26 cellular contexts compared by ENCODE assay signal in the genomic region with DNA sequence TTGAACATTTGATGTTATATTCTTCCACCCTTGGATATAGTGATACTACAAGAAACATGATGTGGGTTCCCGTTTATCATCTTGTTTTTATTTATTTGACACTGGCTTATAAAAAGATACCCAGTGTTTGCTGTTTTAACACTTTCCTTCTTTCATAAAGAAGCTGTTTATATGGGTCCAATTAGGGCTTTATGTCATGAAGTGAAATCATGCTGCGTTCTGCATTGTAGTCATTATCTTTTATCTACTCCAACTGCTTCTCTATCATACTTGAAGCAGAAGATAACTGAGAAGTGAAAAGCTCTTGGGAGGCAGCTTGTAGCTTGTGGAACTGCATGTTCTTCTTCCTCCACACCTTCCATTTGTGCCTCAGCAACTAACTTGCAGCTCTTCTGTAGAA. TPM values are rescaled to one million over a fixed set of nuclear protein-coding genes. Genes with fewer than 3 reads are reported as not detected.
"Had no signal": no experiment of that assay in that cellular context is flagged by ENCODE, and none has a peak within 500 bp of the region (broad histone marks: within the 10 kb centered on the region; RNA-seq: fewer than 3 reads in every experiment).

No MANE protein-coding gene starts in this region.

- H3K27me3 ChIP-seq: MG63, SJCRH30 had no signal

- ATAC-seq: Right ventricle myocardium inferior, SK-N-SH treated with all-trans-retinoic acid at 6 μM for 48 hours had no signal

- H3K4me1 ChIP-seq: Peyer's patch, SJCRH30 had no signal

- DNase-seq: Karpas-422; KG1; MG63; NCI-H1092; NCI-H1105 treated with DMSO at 0.1 percent for 48 hours; NCI-H1417 treated with DMSO at 0.1 percent for 48 hours; NCI-H146; NCI-H187; NCI-H2029; NCI-H2081 treated with DMSO at 0.1 percent for 48 hours; NCI-H2171; NCI-H226; NCI-H446; NCI-H510A; NCI-H524 treated with DMSO at 0.1 percent for 48 hours; NCI-H69; NCI-H774; NK-92 treated with Interleukin-12 subunit alpha and Interleukin-12 subunit beta, amount 100 ng/mL, for 24 hours; PC-9; Peyer's patch; SHP77 treated with DMSO at 0.1 percent for 48 hours; SJCRH30 had no signal

- H3K36me3 ChIP-seq: MG63, Peyer's patch, SJCRH30 had no signal

- H2AFZ ChIP-seq: PC-9 had no signal

- H3K27ac ChIP-seq: PC-9, Peyer's patch, SJCRH30 had no signal

- H3K9me3 ChIP-seq: MG63, Peyer's patch, SJCRH30 had no signal

- H3K4me2 ChIP-seq: PC-9 had no signal

- H3K4me3 ChIP-seq: MG63, PC-9, Peyer's patch, SJCRH30 had no signal

RNA-seq across cellular contexts. Expression of gene GPX5, which starts 57.8 kb away (rescaled TPM):
- total RNA-seq: HT-29, PC-9, Peyer's patch, Right ventricle myocardium inferior, RPMI7951, SJCRH30 had no signal
